In genomic region chr14:23071244-23071974, GRCh38 we compare ENCODE assay signal across 1 cellular context.
TF ChIP-seq lines count a peak whose summit lies in the region.

No MANE protein-coding gene starts in this region.

TF ChIP-seq in K562, 482 proteins besides CTCF, POLR2A, EP300 and RAD21 (continued from another document):
- TF ChIP-seq ZNF395 (CRISPR knock-in tag; IDR thresholded peaks at IDR 0.05) (no peak), MCM5 (IDR thresholded peaks at IDR 0.05; ENCODE audit: low read depth) (no peak), SMARCA5 (IDR thresholded peaks at IDR 0.05) (no peak), SIN3A (IDR thresholded peaks at IDR 0.05; ENCODE audit: borderline replicate concordance in 2 of 2, control insufficient read depth in 1 of 2, low read depth in 2 of 2, low read length in 2 of 2) (0 out of 4 replicates have a peak, but pooled peaks of 1 of the 2 experiments have one; percentile 62), MBD2 (IDR thresholded peaks at IDR 0.05; ENCODE audit: borderline replicate concordance, low read depth) (peak; percentile 29; the same call in 1 of the 2 replicates), DPF2 (IDR thresholded peaks at IDR 0.05) (peak; percentile 48), TBP (optimal IDR thresholded peaks at IDR 0.05; ENCODE audit: low read depth, low read length) (peak; percentile 81), SMAD3 (CRISPR knock-in tag; conservative IDR thresholded peaks at IDR 0.05) (0 out of 2 replicates have a peak, but pooled peaks have one; percentile 4), GABPA (tag; conservative IDR thresholded peaks at IDR 0.05; ENCODE audit: low read depth) (no peak), DNMT1 (IDR thresholded peaks at IDR 0.05) (peak; percentile 99), FOXK2 (conservative IDR thresholded peaks at IDR 0.05 in 1 of 2, IDR thresholded peaks at IDR 0.05 in 1 of 2; ENCODE audit: low read depth in 2 of 2) (peak; percentile 13 to 56; a peak in 1 of 4 replicates), POLR2AphosphoS2 (IDR thresholded peaks at IDR 0.05; ENCODE audit: low read length) (peak; percentile 99), POLR2AphosphoS5 (IDR thresholded peaks at IDR 0.05; ENCODE audit: control insufficient read depth, insufficient read depth, low read depth, low read length) (peak; percentile 95), POLR2G (IDR thresholded peaks at IDR 0.05; ENCODE audit: low read depth, low read length) (peak; percentile 83), NFIC (IDR thresholded peaks at IDR 0.05) (peak; percentile 46; the same call in 1 of the 2 replicates), CHAMP1 (IDR thresholded peaks at IDR 0.05) (no peak), THRB (CRISPR knock-in tag; conservative IDR thresholded peaks at IDR 0.05) (0 out of 2 replicates have a peak, but pooled peaks have one; percentile 7), REST (CRISPR knock-in tag; IDR thresholded peaks at IDR 0.05; ENCODE audit: low read depth) (no peak), NBN (IDR thresholded peaks at IDR 0.05; ENCODE audit: low read depth) (no peak), ZNF639 (CRISPR knock-in tag; conservative IDR thresholded peaks at IDR 0.05 in 1 of 2, IDR thresholded peaks at IDR 0.05 in 1 of 2) (no peak), KHSRP (IDR thresholded peaks at IDR 0.05) (peak; percentile 11; the same call in 1 of the 2 replicates), HMGN3 (IDR thresholded peaks at IDR 0.05; ENCODE audit: borderline replicate concordance, extremely low read depth, insufficient read length, low read depth, low read length) (peak; percentile 49), SUPT5H (IDR thresholded peaks at IDR 0.05) (peak; percentile 95), RREB1 (CRISPR knock-in tag; IDR thresholded peaks at IDR 0.05) (no peak)
TF ChIP-seq in K562: peak in this region for 83.
